In genomic region chr2:16239296-16239850, GRCh38 we compare ENCODE assay signal across 1 cellular context.
TF ChIP-seq lines count a peak whose summit lies in the region.

No MANE protein-coding gene starts in this region.

TF ChIP-seq in HepG2, 621 proteins besides CTCF, POLR2A, EP300 and RAD21 (continued from another document):
- TF ChIP-seq REST (IDR thresholded peaks at IDR 0.05; ENCODE audit: borderline replicate concordance in 1 of 2, low read depth in 1 of 2, low read length in 2 of 2) (no peak), ZMAT3 (CRISPR knock-in tag; conservative IDR thresholded peaks at IDR 0.05) (no peak), GATAD1 (CRISPR knock-in tag; IDR thresholded peaks at IDR 0.05) (no peak), ZNF704 (CRISPR knock-in tag; IDR thresholded peaks at IDR 0.05; ENCODE audit: borderline replicate concordance) (no peak), ZNF563 (CRISPR knock-in tag; IDR thresholded peaks at IDR 0.05) (no peak)
TF ChIP-seq in HepG2: peak in this region for 0.
